22 cellular contexts compared by ENCODE assay signal in the genomic region with DNA sequence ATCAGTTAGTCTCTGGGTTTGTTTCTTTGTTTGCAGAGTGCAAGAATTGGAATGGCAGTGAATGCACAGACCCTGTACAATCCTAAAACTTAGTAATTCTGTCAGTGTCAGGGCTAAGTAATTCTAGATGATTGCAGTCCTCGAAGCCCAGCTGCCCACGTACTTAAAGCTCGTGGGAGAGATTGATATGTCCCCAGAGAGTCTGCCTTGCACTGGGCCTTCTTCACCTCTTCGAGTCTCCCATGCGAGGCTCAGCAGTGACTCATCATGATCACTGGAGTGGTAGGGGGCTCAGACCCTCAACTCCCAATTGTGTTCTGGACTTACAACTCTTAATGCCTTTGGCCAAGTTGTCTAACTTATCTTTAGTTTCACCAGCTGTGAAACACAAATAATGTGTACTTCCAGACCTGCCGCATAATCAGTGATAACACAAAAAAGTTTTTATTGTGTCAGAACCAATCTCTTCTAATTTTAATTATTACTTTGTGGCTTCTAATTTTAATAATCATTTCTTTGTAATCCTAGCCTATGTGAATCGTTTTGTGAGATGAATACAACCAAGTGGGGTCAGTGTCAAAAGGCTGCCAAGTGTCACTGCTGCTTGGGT.
"Had no signal": no experiment of that assay in that cellular context is flagged by ENCODE, and none has a peak within 500 bp of the region (broad histone marks: within the 10 kb centered on the region; RNA-seq: fewer than 3 reads in every experiment).

No MANE protein-coding gene starts in this region.

- ATAC-seq: activated CD4-positive, CD25-positive, alpha-beta regulatory T cell treated with anti-CD3 and anti-CD28 coated beads, Interleukin-2, amount 50 U/mL, for 24 hours; effector memory CD8-positive, alpha-beta T cell; gastrocnemius medialis; natural killer cell treated with Interleukin-12 subunit alpha and Interleukin-12 subunit beta and Interleukin-15 and Interleukin-18, amount 100 ng/mL, for 72 hours; right lobe of liver had no signal

- DNase-seq: activated CD4-positive, alpha-beta memory T cell treated with anti-CD3 and anti-CD28 coated beads for 36 hours; activated CD4-positive, alpha-beta T cell treated with anti-CD3 and anti-CD28 coated beads, Interleukin-2, amount 10 ng/mL, durations not matched to agents 24 days and 14 days; activated CD8-positive, alpha-beta memory T cell treated with anti-CD3 and anti-CD28 coated beads, Interleukin-2, amount 50 U/mL, for 4 hours; activated gamma-delta T cell; activated naive CD4-positive, alpha-beta T cell treated with anti-CD3 and anti-CD28 coated beads, Interleukin-2, amount 10 ng/mL, durations not matched to agents 7 days and 5 days; activated naive CD8-positive, alpha-beta T cell treated with anti-CD3 and anti-CD28 coated beads, Interleukin-2, amount 10 ng/mL, durations not matched to agents 7 days and 5 days; activated T-cell treated with anti-CD3 and anti-CD28 coated beads, Interleukin-2, amount 50 U/mL, for 24 hours; cerebellar nuclear complex; colonic mucosa; dorsolateral prefrontal cortex; effector memory CD8-positive, alpha-beta T cell; erythroblast; gastrocnemius medialis; glutamatergic neuron; left ventricle myocardium inferior; mesendoderm; ovary; right lobe of liver; stimulated activated CD4-positive, alpha-beta T cell treated with anti-CD3 and anti-CD28 coated beads, Interleukin-2, amount 100 ng/mL, for 48 hours; trophoblast cell had no signal
